1 cellular context compared by ENCODE assay signal in the genomic region with DNA sequence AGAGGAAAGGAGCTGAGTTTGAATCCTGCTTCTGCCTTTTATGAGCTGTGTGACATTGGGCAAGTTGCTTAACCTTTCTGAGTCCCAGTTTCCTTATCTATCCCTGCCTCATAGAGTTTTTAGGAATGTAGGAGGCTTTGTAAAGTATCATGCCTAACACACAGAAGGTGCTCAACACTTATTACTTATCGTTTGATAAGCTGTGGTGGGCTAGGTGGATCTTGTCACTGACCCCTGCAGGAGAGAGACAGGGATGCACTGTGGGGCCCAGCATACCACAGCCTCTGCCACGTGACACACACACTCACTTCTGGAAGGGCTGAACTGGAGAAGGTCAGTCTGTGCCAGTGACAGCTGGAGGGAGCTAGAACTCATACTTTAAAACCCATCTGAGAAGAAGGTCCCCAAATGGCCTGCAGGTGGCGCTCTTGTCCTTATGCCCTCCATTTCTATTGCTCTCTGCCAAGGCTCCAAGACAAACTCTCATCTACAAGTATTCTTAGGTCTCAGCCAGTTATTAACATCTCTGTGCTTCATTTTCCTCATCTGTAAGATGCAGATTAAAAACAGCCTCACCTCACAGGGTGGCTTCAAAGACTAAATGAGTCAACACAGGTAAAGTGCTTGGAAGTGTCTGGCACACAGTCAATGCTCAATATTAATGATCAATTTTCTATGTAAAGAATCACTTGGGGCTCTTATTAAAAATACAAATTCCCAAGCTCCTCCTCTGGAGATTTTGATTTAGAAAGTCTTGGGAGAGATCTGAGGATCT.
TF ChIP-seq lines count a peak whose summit lies in the region.

No MANE protein-coding gene starts in this region.

TF ChIP-seq in HepG2, 621 proteins besides CTCF, POLR2A, EP300 and RAD21 (continued from another document and continues in another):
- TF ChIP-seq, protein P1, sequence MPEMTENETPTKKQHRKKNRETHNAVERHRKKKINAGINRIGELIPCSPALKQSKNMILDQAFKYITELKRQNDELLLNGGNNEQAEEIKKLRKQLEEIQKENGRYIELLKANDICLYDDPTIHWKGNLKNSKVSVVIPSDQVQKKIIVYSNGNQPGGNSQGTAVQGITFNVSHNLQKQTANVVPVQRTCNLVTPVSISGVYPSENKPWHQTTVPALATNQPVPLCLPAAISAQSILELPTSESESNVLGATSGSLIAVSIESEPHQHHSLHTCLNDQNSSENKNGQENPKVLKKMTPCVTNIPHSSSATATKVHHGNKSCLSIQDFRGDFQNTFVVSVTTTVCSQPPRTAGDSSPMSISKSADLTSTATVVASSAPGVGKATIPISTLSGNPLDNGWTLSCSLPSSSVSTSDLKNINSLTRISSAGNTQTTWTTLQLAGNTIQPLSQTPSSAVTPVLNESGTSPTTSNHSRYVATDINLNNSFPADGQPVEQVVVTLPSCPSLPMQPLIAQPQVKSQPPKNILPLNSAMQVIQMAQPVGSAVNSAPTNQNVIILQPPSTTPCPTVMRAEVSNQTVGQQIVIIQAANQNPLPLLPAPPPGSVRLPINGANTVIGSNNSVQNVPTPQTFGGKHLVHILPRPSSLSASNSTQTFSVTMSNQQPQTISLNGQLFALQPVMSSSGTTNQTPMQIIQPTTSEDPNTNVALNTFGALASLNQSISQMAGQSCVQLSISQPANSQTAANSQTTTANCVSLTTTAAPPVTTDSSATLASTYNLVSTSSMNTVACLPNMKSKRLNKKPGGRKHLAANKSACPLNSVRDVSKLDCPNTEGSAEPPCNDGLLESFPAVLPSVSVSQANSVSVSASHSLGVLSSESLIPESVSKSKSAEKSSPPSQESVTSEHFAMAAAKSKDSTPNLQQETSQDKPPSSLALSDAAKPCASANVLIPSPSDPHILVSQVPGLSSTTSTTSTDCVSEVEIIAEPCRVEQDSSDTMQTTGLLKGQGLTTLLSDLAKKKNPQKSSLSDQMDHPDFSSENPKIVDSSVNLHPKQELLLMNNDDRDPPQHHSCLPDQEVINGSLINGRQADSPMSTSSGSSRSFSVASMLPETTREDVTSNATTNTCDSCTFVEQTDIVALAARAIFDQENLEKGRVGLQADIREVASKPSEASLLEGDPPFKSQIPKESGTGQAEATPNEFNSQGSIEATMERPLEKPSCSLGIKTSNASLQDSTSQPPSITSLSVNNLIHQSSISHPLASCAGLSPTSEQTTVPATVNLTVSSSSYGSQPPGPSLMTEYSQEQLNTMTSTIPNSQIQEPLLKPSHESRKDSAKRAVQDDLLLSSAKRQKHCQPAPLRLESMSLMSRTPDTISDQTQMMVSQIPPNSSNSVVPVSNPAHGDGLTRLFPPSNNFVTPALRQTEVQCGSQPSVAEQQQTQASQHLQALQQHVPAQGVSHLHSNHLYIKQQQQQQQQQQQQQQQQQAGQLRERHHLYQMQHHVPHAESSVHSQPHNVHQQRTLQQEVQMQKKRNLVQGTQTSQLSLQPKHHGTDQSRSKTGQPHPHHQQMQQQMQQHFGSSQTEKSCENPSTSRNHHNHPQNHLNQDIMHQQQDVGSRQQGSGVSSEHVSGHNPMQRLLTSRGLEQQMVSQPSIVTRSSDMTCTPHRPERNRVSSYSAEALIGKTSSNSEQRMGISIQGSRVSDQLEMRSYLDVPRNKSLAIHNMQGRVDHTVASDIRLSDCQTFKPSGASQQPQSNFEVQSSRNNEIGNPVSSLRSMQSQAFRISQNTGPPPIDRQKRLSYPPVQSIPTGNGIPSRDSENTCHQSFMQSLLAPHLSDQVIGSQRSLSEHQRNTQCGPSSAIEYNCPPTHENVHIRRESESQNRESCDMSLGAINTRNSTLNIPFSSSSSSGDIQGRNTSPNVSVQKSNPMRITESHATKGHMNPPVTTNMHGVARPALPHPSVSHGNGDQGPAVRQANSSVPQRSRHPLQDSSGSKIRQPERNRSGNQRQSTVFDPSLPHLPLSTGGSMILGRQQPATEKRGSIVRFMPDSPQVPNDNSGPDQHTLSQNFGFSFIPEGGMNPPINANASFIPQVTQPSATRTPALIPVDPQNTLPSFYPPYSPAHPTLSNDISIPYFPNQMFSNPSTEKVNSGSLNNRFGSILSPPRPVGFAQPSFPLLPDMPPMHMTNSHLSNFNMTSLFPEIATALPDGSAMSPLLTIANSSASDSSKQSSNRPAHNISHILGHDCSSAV (CRISPR knock-in tag; IDR thresholded peaks at IDR 0.05; ENCODE audit: borderline replicate concordance) = no peak
- TF ChIP-seq, protein P2, sequence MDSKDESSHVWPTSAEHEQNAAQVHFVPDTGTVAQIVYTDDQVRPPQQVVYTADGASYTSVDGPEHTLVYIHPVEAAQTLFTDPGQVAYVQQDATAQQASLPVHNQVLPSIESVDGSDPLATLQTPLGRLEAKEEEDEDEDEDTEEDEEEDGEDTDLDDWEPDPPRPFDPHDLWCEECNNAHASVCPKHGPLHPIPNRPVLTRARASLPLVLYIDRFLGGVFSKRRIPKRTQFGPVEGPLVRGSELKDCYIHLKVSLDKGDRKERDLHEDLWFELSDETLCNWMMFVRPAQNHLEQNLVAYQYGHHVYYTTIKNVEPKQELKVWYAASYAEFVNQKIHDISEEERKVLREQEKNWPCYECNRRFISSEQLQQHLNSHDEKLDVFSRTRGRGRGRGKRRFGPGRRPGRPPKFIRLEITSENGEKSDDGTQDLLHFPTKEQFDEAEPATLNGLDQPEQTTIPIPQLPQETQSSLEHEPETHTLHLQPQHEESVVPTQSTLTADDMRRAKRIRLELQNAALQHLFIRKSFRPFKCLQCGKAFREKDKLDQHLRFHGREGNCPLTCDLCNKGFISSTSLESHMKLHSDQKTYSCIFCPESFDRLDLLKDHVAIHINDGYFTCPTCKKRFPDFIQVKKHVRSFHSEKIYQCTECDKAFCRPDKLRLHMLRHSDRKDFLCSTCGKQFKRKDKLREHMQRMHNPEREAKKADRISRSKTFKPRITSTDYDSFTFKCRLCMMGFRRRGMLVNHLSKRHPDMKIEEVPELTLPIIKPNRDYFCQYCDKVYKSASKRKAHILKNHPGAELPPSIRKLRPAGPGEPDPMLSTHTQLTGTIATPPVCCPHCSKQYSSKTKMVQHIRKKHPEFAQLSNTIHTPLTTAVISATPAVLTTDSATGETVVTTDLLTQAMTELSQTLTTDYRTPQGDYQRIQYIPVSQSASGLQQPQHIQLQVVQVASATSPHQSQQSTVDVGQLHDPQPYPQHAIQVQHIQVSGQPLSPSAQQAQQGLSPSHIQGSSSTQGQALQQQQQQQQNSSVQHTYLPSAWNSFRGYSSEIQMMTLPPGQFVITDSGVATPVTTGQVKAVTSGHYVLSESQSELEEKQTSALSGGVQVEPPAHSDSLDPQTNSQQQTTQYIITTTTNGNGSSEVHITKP (CRISPR knock-in tag; IDR thresholded peaks at IDR 0.05; ENCODE audit: low read depth) = no peak
- TF ChIP-seq ZNF589 (CRISPR knock-in tag; conservative IDR thresholded peaks at IDR 0.05) (no peak), ZNF12 (CRISPR knock-in tag; IDR thresholded peaks at IDR 0.05) (peak; percentile 93), MXI1 (IDR thresholded peaks at IDR 0.05; ENCODE audit: borderline replicate concordance, low read depth, low read length) (peak; percentile 67; the same call in 1 of the 3 replicates), SOX13 (IDR thresholded peaks at IDR 0.05) (no peak), SOX13 (CRISPR knock-in tag; conservative IDR thresholded peaks at IDR 0.05 in 1 of 2, IDR thresholded peaks at IDR 0.05 in 1 of 2) (peak in 1 of 2 experiments; percentile 10; a peak in 1 of 4 replicates), ZNF296 (CRISPR knock-in tag; conservative IDR thresholded peaks at IDR 0.05) (no peak), ZFP36L1 (CRISPR knock-in tag; IDR thresholded peaks at IDR 0.05) (no peak), HOXA3 (CRISPR knock-in tag; IDR thresholded peaks at IDR 0.05) (no peak), XBP1 (CRISPR knock-in tag; IDR thresholded peaks at IDR 0.05) (no peak), ZNF558 (CRISPR knock-in tag; IDR thresholded peaks at IDR 0.05; ENCODE audit: borderline replicate concordance) (0 out of 2 replicates have a peak, but pooled peaks have one; percentile 39), PRPF4 (IDR thresholded peaks at IDR 0.05; ENCODE audit: low read depth, low read length, poor library complexity, severe bottlenecking) (no peak), SNAI1 (CRISPR knock-in tag; IDR thresholded peaks at IDR 0.05; ENCODE audit: borderline replicate concordance) (no peak), KAT7 (CRISPR knock-in tag; IDR thresholded peaks at IDR 0.05; ENCODE audit: borderline replicate concordance) (no peak), ZNF652 (CRISPR knock-in tag; IDR thresholded peaks at IDR 0.05; ENCODE audit: borderline replicate concordance, low read depth) (no peak), ZNF468 (CRISPR knock-in tag; IDR thresholded peaks at IDR 0.05) (no peak), EED (CRISPR knock-in tag; IDR thresholded peaks at IDR 0.05) (no peak), ZNF562 (CRISPR knock-in tag; IDR thresholded peaks at IDR 0.05; ENCODE audit: borderline replicate concordance) (no peak), ZNF33A (CRISPR knock-in tag; IDR thresholded peaks at IDR 0.05; ENCODE audit: borderline replicate concordance) (no peak), KDM3A (CRISPR knock-in tag; IDR thresholded peaks at IDR 0.05; ENCODE audit: low read depth) (peak; percentile 37; the same call in 1 of the 2 replicates), PAF1 (CRISPR knock-in tag; IDR thresholded peaks at IDR 0.05) (no peak), ZNF773 (CRISPR knock-in tag; IDR thresholded peaks at IDR 0.05; ENCODE audit: borderline replicate concordance) (no peak), DNMT1 (CRISPR knock-in tag; IDR thresholded peaks at IDR 0.05) (no peak), GATA4 (IDR thresholded peaks at IDR 0.05; ENCODE audit: borderline replicate concordance, low read depth) (no peak), SP140L (CRISPR knock-in tag; IDR thresholded peaks at IDR 0.05; ENCODE audit: borderline replicate concordance) (no peak), SATB2 (CRISPR knock-in tag; IDR thresholded peaks at IDR 0.05) (no peak), BRD4 (CRISPR knock-in tag; IDR thresholded peaks at IDR 0.05) (no peak), HES4 (CRISPR knock-in tag; IDR thresholded peaks at IDR 0.05; ENCODE audit: borderline replicate concordance) (no peak), ZNF75D (CRISPR knock-in tag; IDR thresholded peaks at IDR 0.05; ENCODE audit: borderline replicate concordance) (no peak)
- TF ChIP-seq, protein P3, sequence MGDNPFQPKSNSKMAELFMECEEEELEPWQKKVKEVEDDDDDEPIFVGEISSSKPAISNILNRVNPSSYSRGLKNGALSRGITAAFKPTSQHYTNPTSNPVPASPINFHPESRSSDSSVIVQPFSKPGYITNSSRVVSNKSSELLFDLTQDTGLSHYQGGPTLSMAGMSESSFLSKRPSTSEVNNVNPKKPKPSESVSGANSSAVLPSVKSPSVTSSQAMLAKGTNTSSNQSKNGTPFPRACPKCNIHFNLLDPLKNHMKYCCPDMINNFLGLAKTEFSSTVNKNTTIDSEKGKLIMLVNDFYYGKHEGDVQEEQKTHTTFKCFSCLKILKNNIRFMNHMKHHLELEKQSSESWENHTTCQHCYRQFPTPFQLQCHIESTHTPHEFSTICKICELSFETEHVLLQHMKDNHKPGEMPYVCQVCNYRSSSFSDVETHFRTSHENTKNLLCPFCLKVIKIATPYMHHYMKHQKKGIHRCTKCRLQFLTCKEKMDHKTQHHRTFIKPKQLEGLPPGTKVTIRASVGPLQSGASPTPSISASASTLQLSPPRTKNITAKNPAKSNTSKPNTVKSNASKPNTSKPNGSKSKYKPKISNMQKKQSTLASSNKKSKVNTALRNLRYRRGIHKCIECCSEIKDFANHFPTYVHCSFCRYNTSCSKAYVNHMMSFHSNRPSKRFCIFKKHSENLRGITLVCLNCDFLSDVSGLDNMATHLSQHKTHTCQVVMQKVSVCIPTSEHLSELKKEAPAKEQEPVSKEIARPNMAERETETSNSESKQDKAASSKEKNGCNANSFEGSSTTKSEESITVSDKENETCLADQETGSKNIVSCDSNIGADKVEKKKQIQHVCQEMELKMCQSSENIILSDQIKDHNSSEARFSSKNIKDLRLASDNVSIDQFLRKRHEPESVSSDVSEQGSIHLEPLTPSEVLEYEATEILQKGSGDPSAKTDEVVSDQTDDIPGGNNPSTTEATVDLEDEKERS (CRISPR knock-in tag; IDR thresholded peaks at IDR 0.05) = 0 out of 2 replicates have a peak, but pooled peaks have one; percentile 18
- TF ChIP-seq, protein P4, sequence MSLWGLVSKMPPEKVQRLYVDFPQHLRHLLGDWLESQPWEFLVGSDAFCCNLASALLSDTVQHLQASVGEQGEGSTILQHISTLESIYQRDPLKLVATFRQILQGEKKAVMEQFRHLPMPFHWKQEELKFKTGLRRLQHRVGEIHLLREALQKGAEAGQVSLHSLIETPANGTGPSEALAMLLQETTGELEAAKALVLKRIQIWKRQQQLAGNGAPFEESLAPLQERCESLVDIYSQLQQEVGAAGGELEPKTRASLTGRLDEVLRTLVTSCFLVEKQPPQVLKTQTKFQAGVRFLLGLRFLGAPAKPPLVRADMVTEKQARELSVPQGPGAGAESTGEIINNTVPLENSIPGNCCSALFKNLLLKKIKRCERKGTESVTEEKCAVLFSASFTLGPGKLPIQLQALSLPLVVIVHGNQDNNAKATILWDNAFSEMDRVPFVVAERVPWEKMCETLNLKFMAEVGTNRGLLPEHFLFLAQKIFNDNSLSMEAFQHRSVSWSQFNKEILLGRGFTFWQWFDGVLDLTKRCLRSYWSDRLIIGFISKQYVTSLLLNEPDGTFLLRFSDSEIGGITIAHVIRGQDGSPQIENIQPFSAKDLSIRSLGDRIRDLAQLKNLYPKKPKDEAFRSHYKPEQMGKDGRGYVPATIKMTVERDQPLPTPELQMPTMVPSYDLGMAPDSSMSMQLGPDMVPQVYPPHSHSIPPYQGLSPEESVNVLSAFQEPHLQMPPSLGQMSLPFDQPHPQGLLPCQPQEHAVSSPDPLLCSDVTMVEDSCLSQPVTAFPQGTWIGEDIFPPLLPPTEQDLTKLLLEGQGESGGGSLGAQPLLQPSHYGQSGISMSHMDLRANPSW (CRISPR knock-in tag; IDR thresholded peaks at IDR 0.05; ENCODE audit: borderline replicate concordance) = no peak
- TF ChIP-seq, protein P5, sequence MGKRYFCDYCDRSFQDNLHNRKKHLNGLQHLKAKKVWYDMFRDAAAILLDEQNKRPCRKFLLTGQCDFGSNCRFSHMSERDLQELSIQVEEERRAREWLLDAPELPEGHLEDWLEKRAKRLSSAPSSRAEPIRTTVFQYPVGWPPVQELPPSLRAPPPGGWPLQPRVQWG (CRISPR knock-in tag; IDR thresholded peaks at IDR 0.05; ENCODE audit: borderline replicate concordance, low read depth) = no peak
- TF ChIP-seq, protein P6, sequence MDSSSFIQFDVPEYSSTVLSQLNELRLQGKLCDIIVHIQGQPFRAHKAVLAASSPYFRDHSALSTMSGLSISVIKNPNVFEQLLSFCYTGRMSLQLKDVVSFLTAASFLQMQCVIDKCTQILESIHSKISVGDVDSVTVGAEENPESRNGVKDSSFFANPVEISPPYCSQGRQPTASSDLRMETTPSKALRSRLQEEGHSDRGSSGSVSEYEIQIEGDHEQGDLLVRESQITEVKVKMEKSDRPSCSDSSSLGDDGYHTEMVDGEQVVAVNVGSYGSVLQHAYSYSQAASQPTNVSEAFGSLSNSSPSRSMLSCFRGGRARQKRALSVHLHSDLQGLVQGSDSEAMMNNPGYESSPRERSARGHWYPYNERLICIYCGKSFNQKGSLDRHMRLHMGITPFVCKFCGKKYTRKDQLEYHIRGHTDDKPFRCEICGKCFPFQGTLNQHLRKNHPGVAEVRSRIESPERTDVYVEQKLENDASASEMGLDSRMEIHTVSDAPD (CRISPR knock-in tag; IDR thresholded peaks at IDR 0.05) = no peak
- TF ChIP-seq, protein P7, sequence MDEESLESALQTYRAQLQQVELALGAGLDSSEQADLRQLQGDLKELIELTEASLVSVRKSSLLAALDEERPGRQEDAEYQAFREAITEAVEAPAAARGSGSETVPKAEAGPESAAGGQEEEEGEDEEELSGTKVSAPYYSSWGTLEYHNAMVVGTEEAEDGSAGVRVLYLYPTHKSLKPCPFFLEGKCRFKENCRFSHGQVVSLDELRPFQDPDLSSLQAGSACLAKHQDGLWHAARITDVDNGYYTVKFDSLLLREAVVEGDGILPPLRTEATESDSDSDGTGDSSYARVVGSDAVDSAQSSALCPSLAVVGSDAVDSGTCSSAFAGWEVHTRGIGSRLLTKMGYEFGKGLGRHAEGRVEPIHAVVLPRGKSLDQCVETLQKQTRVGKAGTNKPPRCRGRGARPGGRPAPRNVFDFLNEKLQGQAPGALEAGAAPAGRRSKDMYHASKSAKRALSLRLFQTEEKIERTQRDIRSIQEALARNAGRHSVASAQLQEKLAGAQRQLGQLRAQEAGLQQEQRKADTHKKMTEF (CRISPR knock-in tag; IDR thresholded peaks at IDR 0.05) = peak; percentile 62; the same call in 1 of the 2 replicates
